ENCODE assay signal across 1 cellular context in the genomic region with DNA sequence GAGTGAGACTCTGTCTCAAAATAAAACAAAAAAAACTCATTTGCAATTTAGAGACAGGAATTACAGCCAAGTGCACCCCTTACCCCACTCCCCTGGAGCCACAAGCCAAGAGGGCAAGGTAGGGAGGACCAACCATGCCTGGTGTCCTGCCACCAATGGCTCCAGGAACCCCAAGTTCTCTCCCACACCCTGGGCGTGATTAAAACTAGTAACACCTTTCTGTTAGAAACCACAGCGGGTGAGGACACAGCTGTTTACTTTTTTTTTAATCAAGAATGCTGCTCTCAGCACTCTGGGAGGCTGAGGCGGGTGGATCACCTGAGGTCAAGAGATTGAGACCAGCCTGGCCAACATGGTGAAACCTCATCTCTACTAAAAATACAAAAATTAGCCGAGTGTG.
TF ChIP-seq lines count a peak whose summit lies in the region.

No MANE protein-coding gene starts in this region.

TF ChIP-seq in GM12878, 131 proteins besides CTCF, POLR2A, EP300 and RAD21:
- TF ChIP-seq ESRRA (IDR thresholded peaks at IDR 0.05; ENCODE audit: low read length) (no peak), ZNF384 (IDR thresholded peaks at IDR 0.05; ENCODE audit: borderline replicate concordance, low read depth, low read length) (peak; percentile 18; the same call in 1 of the 2 replicates), RUNX3 (IDR thresholded peaks at IDR 0.05; ENCODE audit: low read length) (peak; percentile 67), IKZF1 (conservative IDR thresholded peaks at IDR 0.05) (0 out of 2 replicates have a peak, but pooled peaks have one; percentile 26), DPF2 (IDR thresholded peaks at IDR 0.05) (no peak), JUND (IDR thresholded peaks at IDR 0.05; ENCODE audit: low read depth, low read length) (no peak), HDAC6 (IDR thresholded peaks at IDR 0.05; ENCODE audit: unreplicated experiment) (no peak), ASH2L (IDR thresholded peaks at IDR 0.05; ENCODE audit: borderline replicate concordance, low read depth) (no peak), NRF1 (conservative IDR thresholded peaks at IDR 0.05; ENCODE audit: low read depth, low read length) (no peak), FOS (IDR thresholded peaks at IDR 0.05; ENCODE audit: borderline replicate concordance, extremely low read depth, insufficient read length) (no peak), CREM (IDR thresholded peaks at IDR 0.05; ENCODE audit: low read depth) (no peak), SIN3A (IDR thresholded peaks at IDR 0.05; ENCODE audit: low read depth, low read length) (no peak), POLR2AphosphoS2 (IDR thresholded peaks at IDR 0.05; ENCODE audit: low read depth, low read length) (no peak), BHLHE40 (IDR thresholded peaks at IDR 0.05; ENCODE audit: borderline replicate concordance in 1 of 2, low read depth in 2 of 2, low read length in 1 of 2) (peak in 1 of 2 experiments; percentile 20; a peak in 1 of 4 replicates), EED (IDR thresholded peaks at IDR 0.05; ENCODE audit: low read depth) (no peak), ZNF207 (IDR thresholded peaks at IDR 0.05; ENCODE audit: borderline replicate concordance) (no peak), BACH1 (IDR thresholded peaks at IDR 0.05; ENCODE audit: borderline replicate concordance) (no peak), HCFC1 (IDR thresholded peaks at IDR 0.05; ENCODE audit: low read length) (no peak), KAT2A (conservative IDR thresholded peaks at IDR 0.05; ENCODE audit: control insufficient read depth, low read depth, low read length) (no peak)
- TF ChIP-seq, protein P1, sequence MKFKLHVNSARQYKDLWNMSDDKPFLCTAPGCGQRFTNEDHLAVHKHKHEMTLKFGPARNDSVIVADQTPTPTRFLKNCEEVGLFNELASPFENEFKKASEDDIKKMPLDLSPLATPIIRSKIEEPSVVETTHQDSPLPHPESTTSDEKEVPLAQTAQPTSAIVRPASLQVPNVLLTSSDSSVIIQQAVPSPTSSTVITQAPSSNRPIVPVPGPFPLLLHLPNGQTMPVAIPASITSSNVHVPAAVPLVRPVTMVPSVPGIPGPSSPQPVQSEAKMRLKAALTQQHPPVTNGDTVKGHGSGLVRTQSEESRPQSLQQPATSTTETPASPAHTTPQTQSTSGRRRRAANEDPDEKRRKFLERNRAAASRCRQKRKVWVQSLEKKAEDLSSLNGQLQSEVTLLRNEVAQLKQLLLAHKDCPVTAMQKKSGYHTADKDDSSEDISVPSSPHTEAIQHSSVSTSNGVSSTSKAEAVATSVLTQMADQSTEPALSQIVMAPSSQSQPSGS (IDR thresholded peaks at IDR 0.05; ENCODE audit: low read length): no peak
- TF ChIP-seq, protein P2, sequence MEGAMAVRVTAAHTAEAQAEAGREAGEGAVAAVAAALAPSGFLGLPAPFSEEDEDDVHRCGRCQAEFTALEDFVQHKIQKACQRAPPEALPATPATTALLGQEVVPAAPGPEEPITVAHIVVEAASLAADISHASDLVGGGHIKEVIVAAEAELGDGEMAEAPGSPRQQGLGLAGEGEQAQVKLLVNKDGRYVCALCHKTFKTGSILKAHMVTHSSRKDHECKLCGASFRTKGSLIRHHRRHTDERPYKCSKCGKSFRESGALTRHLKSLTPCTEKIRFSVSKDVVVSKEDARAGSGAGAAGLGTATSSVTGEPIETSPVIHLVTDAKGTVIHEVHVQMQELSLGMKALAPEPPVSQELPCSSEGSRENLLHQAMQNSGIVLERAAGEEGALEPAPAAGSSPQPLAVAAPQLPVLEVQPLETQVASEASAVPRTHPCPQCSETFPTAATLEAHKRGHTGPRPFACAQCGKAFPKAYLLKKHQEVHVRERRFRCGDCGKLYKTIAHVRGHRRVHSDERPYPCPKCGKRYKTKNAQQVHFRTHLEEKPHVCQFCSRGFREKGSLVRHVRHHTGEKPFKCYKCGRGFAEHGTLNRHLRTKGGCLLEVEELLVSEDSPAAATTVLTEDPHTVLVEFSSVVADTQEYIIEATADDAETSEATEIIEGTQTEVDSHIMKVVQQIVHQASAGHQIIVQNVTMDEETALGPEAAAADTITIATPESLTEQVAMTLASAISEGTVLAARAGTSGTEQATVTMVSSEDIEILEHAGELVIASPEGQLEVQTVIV (IDR thresholded peaks at IDR 0.05; ENCODE audit: borderline replicate concordance, partially characterized antibody): no peak
- TF ChIP-seq, protein P3, sequence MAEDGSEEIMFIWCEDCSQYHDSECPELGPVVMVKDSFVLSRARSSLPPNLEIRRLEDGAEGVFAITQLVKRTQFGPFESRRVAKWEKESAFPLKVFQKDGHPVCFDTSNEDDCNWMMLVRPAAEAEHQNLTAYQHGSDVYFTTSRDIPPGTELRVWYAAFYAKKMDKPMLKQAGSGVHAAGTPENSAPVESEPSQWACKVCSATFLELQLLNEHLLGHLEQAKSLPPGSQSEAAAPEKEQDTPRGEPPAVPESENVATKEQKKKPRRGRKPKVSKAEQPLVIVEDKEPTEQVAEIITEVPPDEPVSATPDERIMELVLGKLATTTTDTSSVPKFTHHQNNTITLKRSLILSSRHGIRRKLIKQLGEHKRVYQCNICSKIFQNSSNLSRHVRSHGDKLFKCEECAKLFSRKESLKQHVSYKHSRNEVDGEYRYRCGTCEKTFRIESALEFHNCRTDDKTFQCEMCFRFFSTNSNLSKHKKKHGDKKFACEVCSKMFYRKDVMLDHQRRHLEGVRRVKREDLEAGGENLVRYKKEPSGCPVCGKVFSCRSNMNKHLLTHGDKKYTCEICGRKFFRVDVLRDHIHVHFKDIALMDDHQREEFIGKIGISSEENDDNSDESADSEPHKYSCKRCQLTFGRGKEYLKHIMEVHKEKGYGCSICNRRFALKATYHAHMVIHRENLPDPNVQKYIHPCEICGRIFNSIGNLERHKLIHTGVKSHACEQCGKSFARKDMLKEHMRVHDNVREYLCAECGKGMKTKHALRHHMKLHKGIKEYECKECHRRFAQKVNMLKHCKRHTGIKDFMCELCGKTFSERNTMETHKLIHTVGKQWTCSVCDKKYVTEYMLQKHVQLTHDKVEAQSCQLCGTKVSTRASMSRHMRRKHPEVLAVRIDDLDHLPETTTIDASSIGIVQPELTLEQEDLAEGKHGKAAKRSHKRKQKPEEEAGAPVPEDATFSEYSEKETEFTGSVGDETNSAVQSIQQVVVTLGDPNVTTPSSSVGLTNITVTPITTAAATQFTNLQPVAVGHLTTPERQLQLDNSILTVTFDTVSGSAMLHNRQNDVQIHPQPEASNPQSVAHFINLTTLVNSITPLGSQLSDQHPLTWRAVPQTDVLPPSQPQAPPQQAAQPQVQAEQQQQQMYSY (CRISPR knock-in tag; IDR thresholded peaks at IDR 0.05): no peak
- TF ChIP-seq, protein P4, sequence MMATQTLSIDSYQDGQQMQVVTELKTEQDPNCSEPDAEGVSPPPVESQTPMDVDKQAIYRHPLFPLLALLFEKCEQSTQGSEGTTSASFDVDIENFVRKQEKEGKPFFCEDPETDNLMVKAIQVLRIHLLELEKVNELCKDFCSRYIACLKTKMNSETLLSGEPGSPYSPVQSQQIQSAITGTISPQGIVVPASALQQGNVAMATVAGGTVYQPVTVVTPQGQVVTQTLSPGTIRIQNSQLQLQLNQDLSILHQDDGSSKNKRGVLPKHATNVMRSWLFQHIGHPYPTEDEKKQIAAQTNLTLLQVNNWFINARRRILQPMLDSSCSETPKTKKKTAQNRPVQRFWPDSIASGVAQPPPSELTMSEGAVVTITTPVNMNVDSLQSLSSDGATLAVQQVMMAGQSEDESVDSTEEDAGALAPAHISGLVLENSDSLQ (IDR thresholded peaks at IDR 0.05): no peak
